In genomic region chr1:46717654-46718053, GRCh38 we compare ENCODE assay signal across 1 cellular context.
TF ChIP-seq lines count a peak whose summit lies in the region.

No MANE protein-coding gene starts in this region.

TF ChIP-seq in HepG2, 621 proteins besides CTCF, POLR2A, EP300 and RAD21:
- TF ChIP-seq KIAA2018 (CRISPR knock-in tag; IDR thresholded peaks at IDR 0.05; ENCODE audit: borderline replicate concordance) (no peak), FOXC1 (CRISPR knock-in tag; IDR thresholded peaks at IDR 0.05; ENCODE audit: borderline replicate concordance) (no peak), HINFP (CRISPR knock-in tag; IDR thresholded peaks at IDR 0.05; ENCODE audit: low read depth) (no peak), ZNF577 (CRISPR knock-in tag; IDR thresholded peaks at IDR 0.05; ENCODE audit: borderline replicate concordance, low read depth) (no peak), MLXIP (CRISPR knock-in tag; IDR thresholded peaks at IDR 0.05; ENCODE audit: borderline replicate concordance) (no peak), ZEB1 (IDR thresholded peaks at IDR 0.05; ENCODE audit: insufficient replicate concordance, low read depth) (no peak), FOXO1 (CRISPR knock-in tag; IDR thresholded peaks at IDR 0.05) (no peak), KAT8 (CRISPR knock-in tag; IDR thresholded peaks at IDR 0.05) (no peak), ZNF530 (CRISPR knock-in tag; IDR thresholded peaks at IDR 0.05; ENCODE audit: low read depth) (no peak), ZNF367 (CRISPR knock-in tag; IDR thresholded peaks at IDR 0.05; ENCODE audit: borderline replicate concordance) (no peak), KAT7 (CRISPR knock-in tag; IDR thresholded peaks at IDR 0.05; ENCODE audit: borderline replicate concordance) (no peak)
